In genomic region chr5:170289749-170290148, GRCh38 we compare ENCODE assay signal across 13 cellular contexts. TPM values are rescaled to one million over a fixed set of nuclear protein-coding genes. Genes with fewer than 3 reads are reported as not detected.
DNase-seq lines count a peak whose midpoint lies in the region; ATAC-seq and TF ChIP-seq lines count a peak whose summit lies in the region.
"Had no signal": no experiment of that assay in that cellular context is flagged by ENCODE, and none has a peak within 500 bp of the region (broad histone marks: within the 10 kb centered on the region; RNA-seq: fewer than 3 reads in every experiment).

No MANE protein-coding gene starts in this region.

- H3K9me3 ChIP-seq in transverse colon: no peaks in the 10 kb centered on the region

- no peaks in the 10 kb centered on the region for H3K36me3 ChIP-seq in transverse colon

- H3K36me3 Mint-ChIP-seq in activated CD8-positive, alpha-beta memory T cell treated with anti-CD3 and anti-CD28 coated beads, Interleukin-2, amount 10 ng/mL, durations not matched to agents 7 days and 5 days: peaks cover 98% of the 10 kb centered on the region
- H3K36me3 Mint-ChIP-seq in activated T-cell treated with anti-CD3 and anti-CD28 coated beads, Interleukin-2, amount 50 U/mL, for 24 hours (ENCODE audit: low read depth): peaks cover 100% of the 10 kb centered on the region
- H3K36me3 Mint-ChIP-seq: brain had no signal

- no peak for TF ChIP-seq POLR2A in transverse colon (IDR thresholded peaks at IDR 0.05)

- H3K27ac Mint-ChIP-seq in activated CD8-positive, alpha-beta memory T cell treated with anti-CD3 and anti-CD28 coated beads, Interleukin-2, amount 10 ng/mL, durations not matched to agents 7 days and 5 days: peak overlapping the region; percentile 95
- peak overlapping the region; percentile 97 for H3K27ac Mint-ChIP-seq in activated T-cell treated with anti-CD3 and anti-CD28 coated beads, Interleukin-2, amount 50 U/mL, for 24 hours
- H3K27ac Mint-ChIP-seq: brain had no signal

- peaks cover 92% of the 10 kb centered on the region for H3K4me1 Mint-ChIP-seq in activated CD8-positive, alpha-beta memory T cell treated with anti-CD3 and anti-CD28 coated beads, Interleukin-2, amount 10 ng/mL, durations not matched to agents 7 days and 5 days
- H3K4me1 Mint-ChIP-seq in activated T-cell treated with anti-CD3 and anti-CD28 coated beads, Interleukin-2, amount 50 U/mL, for 24 hours (ENCODE audit: low read depth): peaks cover 100% of the 10 kb centered on the region
- H3K4me1 Mint-ChIP-seq: brain had no signal

- CTCF ChIA-PET in activated CD8-positive, alpha-beta memory T cell treated with anti-CD3 and anti-CD28 coated beads, Interleukin-2, amount 10 ng/mL, durations not matched to agents 7 days and 5 days (lab: Charles Lee): interaction anchor here (0.9 to 22.2 kb wide), 4 partner anchors 17 to 50 kb away, joined by 3 to 499 read pairs (median 176); no protein-coding TSS in a partner anchor

- no peak for TF ChIP-seq CTCF in transverse colon (IDR thresholded peaks at IDR 0.05)

- in situ Hi-C loops in transverse colon (cut with MboI; ENCODE audit: low pct_ligation_motif_present in 1 of 4, low pct_unique_long_range_greater_than_20kb in 1 of 4, low sequenced_read_pairs in 3 of 4): no loop called here

- no peaks in the 10 kb centered on the region for H3K27me3 ChIP-seq in transverse colon

- 70% methylated on average over 4 of the region's 4 CpGs; no CpG with 5 or more reads in 1 of the 2 donors for WGBS in transverse colon (ENCODE audit: low coverage in 1 of 2), 2 donors

- H3K4me3 Mint-ChIP-seq in activated CD8-positive, alpha-beta memory T cell treated with anti-CD3 and anti-CD28 coated beads, Interleukin-2, amount 10 ng/mL, durations not matched to agents 7 days and 5 days: peak overlapping the region; percentile 95
- peak overlapping the region; percentile 69 for H3K4me3 Mint-ChIP-seq in activated T-cell treated with anti-CD3 and anti-CD28 coated beads, Interleukin-2, amount 50 U/mL, for 24 hours
- H3K4me3 Mint-ChIP-seq: brain, naive B cell had no signal

- intact Hi-C loops in left ventricle myocardium superior (cut with micrococcal nuclease): no loop called here
- intact Hi-C loops in transverse colon (cut with DNase I; ENCODE audit: low total_unique reads): no loop called here

- no peak for DNase-seq in activated CD8-positive, alpha-beta memory T cell treated with anti-CD3 and anti-CD28 coated beads, Interleukin-2, amount 10 ng/mL, durations not matched to agents 7 days and 5 days
- no peak for DNase-seq in activated CD8-positive, alpha-beta memory T cell treated with anti-CD3 and anti-CD28 coated beads, Interleukin-2, amount 50 U/mL, for 4 hours
- no peak for DNase-seq in activated T-cell treated with anti-CD3 and anti-CD28 coated beads, Interleukin-2, amount 50 U/mL, for 24 hours
- DNase-seq in left ventricle myocardium superior (peak; percentile 73), transverse colon (no peak), GM03348 (ENCODE audit: low spot score) (no peak), NCI-H1417 treated with DMSO at 0.1 percent for 48 hours (lab: John Stamatoyannopoulos, UW) (no peak)
- no peak for DNase-seq in effector CD8-positive, alpha-beta T cell (lab: John Stamatoyannopoulos, UW)
- DNase-seq: naive B cell, NCI-H2171 treated with DMSO at 0.1 percent for 48 hours had no signal

- H3K4me3 ChIP-seq in transverse colon: no peak overlapping the region

- H3K9me3 Mint-ChIP-seq in activated CD8-positive, alpha-beta memory T cell treated with anti-CD3 and anti-CD28 coated beads, Interleukin-2, amount 10 ng/mL, durations not matched to agents 7 days and 5 days (ENCODE audit: low read depth): no peaks in the 10 kb centered on the region
- H3K9me3 Mint-ChIP-seq in activated T-cell treated with anti-CD3 and anti-CD28 coated beads, Interleukin-2, amount 50 U/mL, for 24 hours: peaks cover 8% of the 10 kb centered on the region

- H3K27me3 Mint-ChIP-seq in activated CD8-positive, alpha-beta memory T cell treated with anti-CD3 and anti-CD28 coated beads, Interleukin-2, amount 10 ng/mL, durations not matched to agents 7 days and 5 days: no peaks in the 10 kb centered on the region
- H3K27me3 Mint-ChIP-seq in activated T-cell treated with anti-CD3 and anti-CD28 coated beads, Interleukin-2, amount 50 U/mL, for 24 hours: no peaks in the 10 kb centered on the region

- no peak for ATAC-seq in activated CD8-positive, alpha-beta memory T cell treated with anti-CD3 and anti-CD28 coated beads, Interleukin-2, amount 10 ng/mL, durations not matched to agents 7 days and 5 days
- peak; percentile 87 for ATAC-seq in left ventricle myocardium superior

- peak overlapping the region; percentile 28 to 69 (median 50) for H3K27ac ChIP-seq in transverse colon

- H3K4me1 ChIP-seq in transverse colon: peaks cover 0 to 26% (median 2%) of the 10 kb centered on the region in 4 donors

- no peak for TF ChIP-seq EP300 in transverse colon (IDR thresholded peaks at IDR 0.05; ENCODE audit: low read depth)

RNA-seq across cellular contexts. Expression of gene LCP2, which starts 7.8 kb away (rescaled TPM):
- 100 to 1,000 TPM; 393 to 419 TPM for total RNA-seq in activated CD8-positive, alpha-beta memory T cell treated with anti-CD3 and anti-CD28 coated beads, Interleukin-2, amount 10 ng/mL, durations not matched to agents 7 days and 5 days
- total RNA-seq in left ventricle myocardium superior (7.1 TPM), transverse colon (10 to 100 TPM in 3 of 4 donors, 1 to 10 TPM in 1; 2.6 to 33.0 (median 23.3) TPM)
- total RNA-seq: LHCN-M2 had no signal

RNA-seq across cellular contexts. Expression of gene C5orf58, which starts 57.0 kb away (rescaled TPM):
- total RNA-seq in activated CD8-positive, alpha-beta memory T cell treated with anti-CD3 and anti-CD28 coated beads, Interleukin-2, amount 10 ng/mL, durations not matched to agents 7 days and 5 days: not detected
- total RNA-seq in left ventricle myocardium superior (not detected), transverse colon (under 1 TPM in 1 of 4 donors, not detected in 3; 0.79 TPM)
- total RNA-seq: LHCN-M2, OCI-LY7 had no signal

Comparison
In these comparisons a context has a peak if more than half of its experiments do, and no peak if none do; other contexts are left out.
1. RNA of gene LCP2, which starts 7.8 kb away (total RNA-seq): 393 to 419 TPM in activated CD8-positive, alpha-beta memory T cell treated with anti-CD3 and anti-CD28 coated beads, Interleukin-2, amount 10 ng/mL, durations not matched to agents 7 days and 5 days; 2.6 to 33.0 TPM in transverse colon and 7.1 TPM in left ventricle myocardium superior (single experiment); every median in the first group is over 10 times any median in the second.